13 cellular contexts compared by ENCODE assay signal in the genomic region with DNA sequence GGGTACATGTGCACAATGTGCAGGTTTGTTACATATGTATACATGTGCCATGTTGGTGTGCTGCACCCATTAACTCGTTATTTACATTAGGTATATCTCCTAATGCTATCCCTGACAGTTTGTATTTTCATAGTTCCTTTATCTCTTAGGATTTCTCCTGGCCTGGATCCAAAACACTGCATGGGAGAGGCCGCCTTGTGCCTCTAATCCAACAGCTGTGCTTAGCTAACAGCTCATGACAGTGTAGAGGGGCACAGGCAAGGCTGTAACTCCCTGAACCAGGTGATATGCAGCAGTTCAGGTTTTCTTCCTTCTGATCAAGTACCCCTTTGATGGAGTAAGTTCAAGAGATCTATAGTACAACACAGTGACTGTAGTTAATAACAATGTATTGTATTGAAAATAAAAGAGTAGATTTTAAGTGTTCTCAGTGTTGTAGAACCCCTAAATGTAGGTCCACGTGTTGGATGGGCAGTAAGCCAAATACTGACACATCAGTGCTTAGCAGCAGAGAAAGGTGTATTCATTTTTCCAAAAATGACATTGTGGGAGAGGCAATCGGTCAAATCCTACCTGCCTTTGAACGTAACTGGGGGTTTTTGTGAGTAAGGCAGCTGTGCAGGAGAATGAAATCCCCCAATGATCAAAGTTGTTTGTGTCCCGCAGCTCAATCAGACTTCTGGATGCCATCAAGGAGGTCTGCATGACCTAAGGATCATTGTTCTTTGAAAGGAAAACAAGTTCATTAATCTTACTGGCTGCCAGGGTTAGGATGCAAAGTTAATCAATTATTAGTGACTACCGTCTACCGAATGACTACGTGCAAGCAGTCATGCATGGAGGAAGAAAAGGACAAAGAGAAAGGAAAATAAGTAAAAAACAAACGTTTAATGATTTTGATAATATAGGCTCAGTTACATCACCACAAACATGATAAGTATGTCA.
DNase-seq lines count a peak whose midpoint lies in the region; ATAC-seq and TF ChIP-seq lines count a peak whose summit lies in the region.
"Had no signal": no experiment of that assay in that cellular context is flagged by ENCODE, and none has a peak within 500 bp of the region (broad histone marks: within the 10 kb centered on the region; RNA-seq: fewer than 3 reads in every experiment).

No MANE protein-coding gene starts in this region.

- H3K27ac ChIP-seq in brain microvascular endothelial cell: no peak overlapping the region
- peak overlapping the region; percentile 26 for H3K27ac ChIP-seq in mesenchymal stem cell (ENCODE audit: low read length, poor library complexity, severe bottlenecking)
- H3K27ac ChIP-seq in transverse colon: no peak overlapping the region
- H3K27ac ChIP-seq: BLaER1 treated with 17β-estradiol and CSF1 and Interleukin-3, amounts not matched to agents 10 nM and 100 nM had no signal

- 78% methylated on average over 9 of the region's 10 CpGs for WGBS in mesenchymal stem cell
- WGBS in transverse colon (ENCODE audit: low coverage in 1 of 2), 2 donors: 62 to 66% methylated on average over 9 to 10 of the region's 10 CpGs

- intact Hi-C loops in transverse colon (cut with DNase I; ENCODE audit: low total_unique reads): loop anchor here (5.0 to 10.0 kb wide), 2 partner anchors 243 to 655 kb away; a partner anchor contains a TSS
- intact Hi-C loops in left ventricle myocardium superior (cut with micrococcal nuclease): loop anchor here (10.0 kb wide), 3 partner anchors 245 to 655 kb away; a partner anchor contains a TSS

- in situ Hi-C loops in brain microvascular endothelial cell (cut with HindIII; ENCODE audit: low pct_ligation_motif_present, low sequenced_read_pairs) (loop anchor here (25.0 kb wide), 1 partner anchor 248 kb away; no protein-coding TSS in a partner anchor), transverse colon (cut with MboI; ENCODE audit: low pct_ligation_motif_present in 1 of 4, low pct_unique_long_range_greater_than_20kb in 1 of 4, low sequenced_read_pairs in 3 of 4) (loop anchor here (5.0 to 25.0 kb wide), 7 partner anchors 245 to 923 kb away; a partner anchor contains a TSS)

- H3K4me1 ChIP-seq in mesenchymal stem cell (ENCODE audit: control insufficient read depth, insufficient read depth, low read depth, low read length) (peaks cover 4% of the 10 kb centered on the region), transverse colon (peaks cover 0 to 7% (median 0%) of the 10 kb centered on the region in 4 donors)
- H3K4me1 ChIP-seq: BLaER1 treated with 17β-estradiol and CSF1 and Interleukin-3, amounts not matched to agents 10 nM and 100 nM had no signal

- no peak overlapping the region for H4K91ac ChIP-seq in mesenchymal stem cell (ENCODE audit: low read length)

- TF ChIP-seq POLR2A in transverse colon (IDR thresholded peaks at IDR 0.05): no peak

- TF ChIP-seq CTCF in brain microvascular endothelial cell (IDR thresholded peaks at IDR 0.05; ENCODE audit: low read depth, low read length, missing control alignments): no peak
- TF ChIP-seq CTCF in transverse colon (IDR thresholded peaks at IDR 0.05): no peak

- H3K4me2 ChIP-seq in mesenchymal stem cell (ENCODE audit: low read length, poor library complexity, severe bottlenecking): no peak overlapping the region
- H3K4me2 ChIP-seq: BLaER1 treated with 17β-estradiol and CSF1 and Interleukin-3, amounts not matched to agents 10 nM and 100 nM had no signal

- H4K8ac ChIP-seq in mesenchymal stem cell (ENCODE audit: low read length): no peak overlapping the region

- H3K9me3 ChIP-seq in mesenchymal stem cell (ENCODE audit: control insufficient read depth, low read length): no peaks in the 10 kb centered on the region
- H3K9me3 ChIP-seq in transverse colon: no peaks in the 10 kb centered on the region
- H3K9me3 ChIP-seq: BLaER1 treated with 17β-estradiol and CSF1 and Interleukin-3, amounts not matched to agents 10 nM and 100 nM had no signal

- H2BK5ac ChIP-seq in mesenchymal stem cell (ENCODE audit: low read depth, low read length, poor library complexity, severe bottlenecking): no peak overlapping the region

- peaks cover 15% of the 10 kb centered on the region for H3K79me1 ChIP-seq in mesenchymal stem cell (replicated peaks; ENCODE audit: low read length, poor library complexity, severe bottlenecking)

- H3K36me3 ChIP-seq in brain microvascular endothelial cell (replicated peaks) (no peaks in the 10 kb centered on the region), mesenchymal stem cell (ENCODE audit: control insufficient read depth in 1 of 2, insufficient read depth in 2 of 2, low read depth in 1 of 2, low read length in 2 of 2) (peaks cover 8 to 22% of the 10 kb centered on the region in 2 experiments), transverse colon (no peaks in the 10 kb centered on the region)

- DNase-seq in D341Med (ENCODE audit: low spot score) (peak; percentile 75), NCI-H146 treated with DMSO at 0.1 percent for 48 hours (lab: John Stamatoyannopoulos, UW; ENCODE audit: unreplicated experiment) (peak; percentile 77), brain microvascular endothelial cell (peak; percentile 28), mesenchymal stem cell (no peak), transverse colon (no peak), left ventricle myocardium superior (no peak), NCI-H526 treated with DMSO at 0.1 percent for 48 hours (lab: John Stamatoyannopoulos, UW) (no peak)
- DNase-seq: activated CD8-positive, alpha-beta memory T cell treated with anti-CD3 and anti-CD28 coated beads, Interleukin-2, amount 10 ng/mL, durations not matched to agents 7 days and 5 days; activated naive CD8-positive, alpha-beta T cell treated with anti-CD3 and anti-CD28 coated beads, Interleukin-2, amount 10 ng/mL, durations not matched to agents 7 days and 5 days; NCI-H1436; stimulated activated CD4-positive, alpha-beta T cell treated with anti-CD3 and anti-CD28 coated beads, Interleukin-4, amount 100 ng/mL, for 1 hour had no signal

- no peak overlapping the region for H3K14ac ChIP-seq in mesenchymal stem cell (ENCODE audit: low read length in 2 of 2)

- no peak overlapping the region for H3K9ac ChIP-seq in mesenchymal stem cell (ENCODE audit: low read length)
- H3K9ac ChIP-seq: BLaER1 treated with 17β-estradiol and CSF1 and Interleukin-3, amounts not matched to agents 10 nM and 100 nM had no signal

- no peak overlapping the region for H2BK120ac ChIP-seq in mesenchymal stem cell (ENCODE audit: low read depth, low read length)

- no peak overlapping the region for H3K4me3 ChIP-seq in brain microvascular endothelial cell (ENCODE audit: low read depth, low read length)
- no peak overlapping the region for H3K4me3 ChIP-seq in mesenchymal stem cell (ENCODE audit: insufficient read depth in 1 of 2, low read depth in 1 of 2, low read length in 2 of 2)
- no peak overlapping the region for H3K4me3 ChIP-seq in transverse colon
- H3K4me3 ChIP-seq: BLaER1 treated with 17β-estradiol and CSF1 and Interleukin-3, amounts not matched to agents 10 nM and 100 nM had no signal

- no peak overlapping the region for H3K4ac ChIP-seq in mesenchymal stem cell (ENCODE audit: low read depth in 1 of 2, low read length in 2 of 2)

- H3K23ac ChIP-seq in mesenchymal stem cell (ENCODE audit: low read length in 2 of 2): no peak overlapping the region

- H3K18ac ChIP-seq in mesenchymal stem cell (ENCODE audit: low read depth in 1 of 2, low read length in 2 of 2): no peak overlapping the region

- no peak overlapping the region for H2BK12ac ChIP-seq in mesenchymal stem cell (ENCODE audit: low read length in 2 of 2)

- H2AK5ac ChIP-seq in mesenchymal stem cell (ENCODE audit: low read length, severe bottlenecking): no peak overlapping the region

- no peak for TF ChIP-seq EP300 in transverse colon (IDR thresholded peaks at IDR 0.05; ENCODE audit: low read depth)

- no peaks in the 10 kb centered on the region for H3K27me3 ChIP-seq in brain microvascular endothelial cell (replicated peaks)
- H3K27me3 ChIP-seq in mesenchymal stem cell (ENCODE audit: control insufficient read depth in 1 of 2, insufficient read depth in 1 of 2, low read length in 2 of 2): no peaks in the 10 kb centered on the region
- no peaks in the 10 kb centered on the region for H3K27me3 ChIP-seq in transverse colon
- H3K27me3 ChIP-seq: BLaER1 treated with 17β-estradiol and CSF1 and Interleukin-3, amounts not matched to agents 10 nM and 100 nM had no signal

- ATAC-seq in left ventricle myocardium superior: no peak
- no peak for ATAC-seq in HG03108 (IDR thresholded peaks at IDR 0.05; ENCODE audit: unreplicated experiment)
- ATAC-seq: activated CD8-positive, alpha-beta memory T cell treated with anti-CD3 and anti-CD28 coated beads, Interleukin-2, amount 10 ng/mL, durations not matched to agents 7 days and 5 days had no signal

- no peak overlapping the region for H2BK15ac ChIP-seq in mesenchymal stem cell (ENCODE audit: low read depth, poor library complexity, severe bottlenecking)

- no peak overlapping the region for H2AFZ ChIP-seq in mesenchymal stem cell (ENCODE audit: low read depth, low read length)

Comparison
In these comparisons a context has a peak if more than half of its experiments do, and no peak if none do; other contexts are left out.
1. DNase-seq: peak in D341Med (single experiment), NCI-H146 treated with DMSO at 0.1 percent for 48 hours (single experiment) and brain microvascular endothelial cell (single experiment); none in mesenchymal stem cell (single experiment), transverse colon (single experiment), left ventricle myocardium superior (single experiment) and NCI-H526 treated with DMSO at 0.1 percent for 48 hours (single experiment).